8 cellular contexts compared by ENCODE assay signal in genomic region chr12:13101854-13102375, GRCh38. TPM values are rescaled to one million over a fixed set of nuclear protein-coding genes. Genes with fewer than 3 reads are reported as not detected.
DNase-seq lines count a peak whose midpoint lies in the region; ATAC-seq and TF ChIP-seq lines count a peak whose summit lies in the region.
"Had no signal": no experiment of that assay in that cellular context is flagged by ENCODE, and none has a peak within 500 bp of the region (broad histone marks: within the 10 kb centered on the region; RNA-seq: fewer than 3 reads in every experiment).

No MANE protein-coding gene starts in this region.

- no peak overlapping the region for H4K8ac ChIP-seq in H9 (replicated peaks; ENCODE audit: insufficient read length, low read depth, low read length)

- H2BK12ac ChIP-seq in H9 (ENCODE audit: insufficient read length, low read depth, low read length): no peak overlapping the region

- H3K36me3 Mint-ChIP-seq in H9 (ENCODE audit: insufficient read depth in 1 of 3, low read depth in 3 of 3): no peaks in the 10 kb centered on the region; a peak in 1 of 7 replicates

- H3K9ac ChIP-seq in H9 (ENCODE audit: extremely low read depth, insufficient read length, low read length): peak overlapping the region; percentile 49
- H3K9ac ChIP-seq in NT2/D1 (ENCODE audit: insufficient read length, low read depth): peak overlapping the region; percentile 82

- H2AFZ ChIP-seq in H9 (ENCODE audit: low read length): no peak overlapping the region

- no peaks in the 10 kb centered on the region for H3K9me3 Mint-ChIP-seq in H9

- peaks cover 6% of the 10 kb centered on the region for H3K27me3 Mint-ChIP-seq in H9 (ENCODE audit: low read depth)

- peaks cover 36 to 40% of the 10 kb centered on the region in 2 experiments for H3K4me1 Mint-ChIP-seq in H9

- H3K9me3 ChIP-seq in H9 (ENCODE audit: control insufficient read depth, low read depth, low read length) (no peaks in the 10 kb centered on the region), NT2/D1 (ENCODE audit: insufficient read depth, low read length) (no peaks in the 10 kb centered on the region), stomach (no peaks in the 10 kb centered on the region)

- peak overlapping the region in 1 of 3 experiments; percentile 6; a peak in 2 of 7 replicates for H3K27ac Mint-ChIP-seq in H9

- H2BK120ac ChIP-seq in H9 (ENCODE audit: low read depth, low read length, poor library complexity, severe bottlenecking): no peak overlapping the region

- no peak for TF ChIP-seq CTCF in H9 (conservative IDR thresholded peaks at IDR 0.05)
- TF ChIP-seq CTCF in stomach (IDR thresholded peaks at IDR 0.05): no peak

- H3K27me3 ChIP-seq in H9 (ENCODE audit: insufficient read depth, low read length) (no peaks in the 10 kb centered on the region), NT2/D1 (ENCODE audit: insufficient read depth, insufficient read length) (peaks cover 13% of the 10 kb centered on the region), stomach (no peaks in the 10 kb centered on the region)

- no peak for TF ChIP-seq EP300 in stomach (IDR thresholded peaks at IDR 0.05)

- WGBS in H9 (ENCODE audit: extremely low coverage, insufficient read length, low lambda C conversion rate): no CpG with 5 or more reads among the region's 9 CpGs
- 51 to 56% (median 55%) methylated on average over 9 of the region's 9 CpGs for WGBS in stomach, 5 donors

- no peaks in the 10 kb centered on the region for H3K36me3 ChIP-seq in NT2/D1 (ENCODE audit: insufficient read depth, insufficient read length, low read length)
- no peaks in the 10 kb centered on the region for H3K36me3 ChIP-seq in stomach

- no peak for ATAC-seq in GM21447 (IDR thresholded peaks at IDR 0.05; ENCODE audit: unreplicated experiment)

- no peaks in the 10 kb centered on the region for H4K20me1 ChIP-seq in H9 (ENCODE audit: control insufficient read depth, insufficient read depth, insufficient read length)

- H3K4me2 ChIP-seq in H9 (ENCODE audit: insufficient read depth, insufficient read length, low read length): peak overlapping the region; percentile 88

- peak overlapping the region; percentile 88 for H3K18ac ChIP-seq in H9 (ENCODE audit: insufficient read length, low read depth, low read length)

- H4K5ac ChIP-seq in H9 (ENCODE audit: insufficient read length, low read depth, low read length): no peak overlapping the region

- H3K4me1 ChIP-seq in H9 (ENCODE audit: insufficient read depth, low read length) (peaks cover 9% of the 10 kb centered on the region; the same call in 1 of the 2 replicates), NT2/D1 (ENCODE audit: insufficient read depth, insufficient read length) (peaks cover 7% of the 10 kb centered on the region), stomach (peaks cover 18 to 52% (median 42%) of the 10 kb centered on the region in 4 donors)

- peak overlapping the region; percentile 90 for H4K91ac ChIP-seq in H9 (ENCODE audit: insufficient read length, low read depth, low read length)

- TF ChIP-seq POLR2A in stomach (IDR thresholded peaks at IDR 0.05): no peak

- H3K14ac ChIP-seq in H9 (ENCODE audit: insufficient read depth, low read length): peak overlapping the region; percentile 98; the same call in 1 of the 2 replicates

- peaks cover 11% of the 10 kb centered on the region for H3K23me2 ChIP-seq in H9 (ENCODE audit: insufficient read length, low read depth, low read length, poor library complexity, severe bottlenecking)

- no peak overlapping the region for H3K23ac ChIP-seq in H9 (ENCODE audit: insufficient read length, low read depth, low read length)

- peak overlapping the region; percentile 70 to 72 for H3K4me3 Mint-ChIP-seq in H9

- no peaks in the 10 kb centered on the region for H3K79me2 ChIP-seq in H9 (ENCODE audit: insufficient read depth, low read length)

- peak overlapping the region; percentile 50; the same call in 1 of the 2 replicates for H3K4ac ChIP-seq in H9 (ENCODE audit: low read depth, low read length)

- H2BK20ac ChIP-seq in H9 (ENCODE audit: low read depth, low read length, poor library complexity, severe bottlenecking): no peak overlapping the region

- H2BK5ac ChIP-seq in H9 (ENCODE audit: insufficient read length, low read length): no peak overlapping the region

- intact Hi-C loops in stomach (cut with DNase I; ENCODE audit: low total_unique reads): no loop called here

- DNase-seq in H9 (no peak), NT2/D1 (ENCODE audit: low read depth, low spot score) (no peak), astrocyte of the hippocampus (ENCODE audit: low read depth, low spot score) (peak; percentile 51), kidney tubule cell (ENCODE audit: low spot score) (peak; percentile 72), stomach (no peak), GOT3 (lab: John Stamatoyannopoulos, UW) (no peak)

- H3K79me1 ChIP-seq in H9 (ENCODE audit: insufficient read depth, low read depth, low read length, poor library complexity, severe bottlenecking): no peaks in the 10 kb centered on the region

- H3T11ph ChIP-seq in H9 (ENCODE audit: low read length): no peak overlapping the region

- no peak overlapping the region for H2AK5ac ChIP-seq in H9 (ENCODE audit: insufficient read length, low read length)

- no peak overlapping the region for H3K56ac ChIP-seq in H9 (ENCODE audit: insufficient read length, low read depth, low read length)

- H3K4me3 ChIP-seq in NT2/D1 (ENCODE audit: insufficient read length, low read depth): peak overlapping the region; percentile 68
- H3K4me3 ChIP-seq in stomach: peak overlapping the region; percentile 47 to 63 (median 58)

- no peak overlapping the region for H2BK15ac ChIP-seq in H9 (ENCODE audit: low read depth, low read length)

- H3K27ac ChIP-seq in H9 (ENCODE audit: insufficient read length, low read depth, low read length): no peak overlapping the region
- peak overlapping the region; percentile 87 to 95 (median 94) for H3K27ac ChIP-seq in stomach

RNA-seq across cellular contexts. Expression of gene GSG1, which starts 1.6 kb away (rescaled TPM):
- total RNA-seq in H9 (2021) (0.22 and 0.33 TPM in 2 replicates), stomach (not detected)
- polyA plus RNA-seq in stomach: not detected
- total RNA-seq: activated CD8-positive, alpha-beta memory T cell treated with anti-CD3 and anti-CD28 coated beads for 36 hours had no signal

RNA-seq across cellular contexts. Expression of gene FAM234B, which starts 57.7 kb away (rescaled TPM):
- total RNA-seq in H9 (2021) (20.2 and 20.8 TPM in 2 replicates), stomach (1 to 10 TPM in 3 of 5 donors, not detected in 2; 4.1 to 6.2 (median 4.8) TPM)
- under 1 TPM; 0.87 to 0.95 (median 0.92) TPM for polyA plus RNA-seq in stomach

Comparison
In these comparisons a context has a peak if more than half of its experiments do, and no peak if none do; other contexts are left out.
1. DNase-seq: peak in astrocyte of the hippocampus (single experiment) and kidney tubule cell (single experiment); none in H9 (single experiment), NT2/D1 (single experiment), stomach (single experiment) and GOT3 (single experiment).